Comparison of ENCODE assay signal across 1 cellular context in genomic region chr17:81890447-81891302, GRCh38.
TF ChIP-seq lines count a peak whose summit lies in the region.

No MANE protein-coding gene starts in this region.

TF ChIP-seq in HEK293, 187 proteins besides CTCF, POLR2A, EP300 and RAD21 (continued from another document):
- TF ChIP-seq ZBTB11 (tag by site-specific recombination; conservative IDR thresholded peaks at IDR 0.05; ENCODE audit: low read depth) (peak; percentile 81), KLF17 (tag by site-specific recombination; IDR thresholded peaks at IDR 0.05) (0 out of 2 replicates have a peak, but pooled peaks have one; percentile 43), ZNF76 (tag by site-specific recombination; IDR thresholded peaks at IDR 0.05; ENCODE audit: borderline replicate concordance, low read depth) (no peak; the same call in 1 of the 2 replicates), ZNF776 (tag by site-specific recombination; IDR thresholded peaks at IDR 0.05; ENCODE audit: borderline replicate concordance) (no peak), SP2 (tag by site-specific recombination; IDR thresholded peaks at IDR 0.05) (peak; percentile 17), GLI2 (tag by site-specific recombination; IDR thresholded peaks at IDR 0.05; ENCODE audit: borderline replicate concordance, low read depth) (no peak), ZNF121 (tag by site-specific recombination; IDR thresholded peaks at IDR 0.05) (no peak), ZNF518A (tag by site-specific recombination; conservative IDR thresholded peaks at IDR 0.05; ENCODE audit: low read depth) (no peak), ZNF600 (tag by site-specific recombination; IDR thresholded peaks at IDR 0.05) (0 out of 2 replicates have a peak, but pooled peaks have one; percentile 32), ZFHX2 (tag by site-specific recombination; conservative IDR thresholded peaks at IDR 0.05) (peak; percentile 43), ZNF2 (tag by site-specific recombination; IDR thresholded peaks at IDR 0.05) (0 out of 2 replicates have a peak, but pooled peaks have one; percentile 35), ZNF174 (tag by site-specific recombination; IDR thresholded peaks at IDR 0.05) (no peak), ZNF132 (tag by site-specific recombination; IDR thresholded peaks at IDR 0.05; ENCODE audit: borderline replicate concordance) (no peak), ZNF335 (tag by site-specific recombination; conservative IDR thresholded peaks at IDR 0.05) (no peak), ZNF112 (tag by site-specific recombination; IDR thresholded peaks at IDR 0.05) (no peak), ZNF292 (tag by site-specific recombination; IDR thresholded peaks at IDR 0.05; ENCODE audit: borderline replicate concordance, low read depth) (no peak), ZNF19 (tag by site-specific recombination; IDR thresholded peaks at IDR 0.05; ENCODE audit: low read depth) (no peak), ZBTB48 (tag by site-specific recombination; IDR thresholded peaks at IDR 0.05) (no peak), OVOL3 (tag by site-specific recombination; IDR thresholded peaks at IDR 0.05) (no peak), SP3 (tag by site-specific recombination; IDR thresholded peaks at IDR 0.05) (0 out of 2 replicates have a peak, but pooled peaks have one; percentile 19), TRIM28 (IDR thresholded peaks at IDR 0.05; ENCODE audit: borderline replicate concordance, low read length) (no peak)
TF ChIP-seq in HEK293: peak in this region for 8.
